ENCODE assay signal across 29 cellular contexts in the genomic region with DNA sequence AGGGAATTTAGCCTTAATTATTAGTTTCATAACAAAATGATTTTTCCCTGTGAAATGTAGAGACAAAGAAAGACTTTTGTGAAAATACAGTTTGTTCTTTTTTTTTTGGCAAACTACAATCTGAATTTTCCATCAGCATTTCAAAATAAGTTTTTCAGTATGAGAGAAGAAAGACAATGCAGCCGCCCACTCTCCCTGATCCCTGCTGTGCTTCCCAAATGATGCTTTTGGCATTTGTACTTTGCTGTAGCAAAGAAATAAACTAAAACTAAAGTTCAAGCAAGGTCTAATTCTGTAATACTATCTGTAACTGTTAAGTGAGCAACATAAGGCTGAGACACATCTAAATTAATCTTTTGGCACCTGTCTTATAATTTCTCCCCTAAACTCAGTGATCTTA.
"Had no signal": no experiment of that assay in that cellular context is flagged by ENCODE, and none has a peak within 500 bp of the region (broad histone marks: within the 10 kb centered on the region; RNA-seq: fewer than 3 reads in every experiment).

No MANE protein-coding gene starts in this region.

- DNase-seq: activated CD4-positive, alpha-beta memory T cell treated with anti-CD3 and anti-CD28 coated beads for 36 hours; activated CD4-positive, alpha-beta T cell treated with anti-CD3 and anti-CD28 coated beads for 36 hours; activated CD4-positive, alpha-beta T cell treated with anti-CD3 and anti-CD28 coated beads, Interleukin-2, amount 10 ng/mL, durations not matched to agents 24 days and 14 days; activated CD4-positive, CD25-positive, alpha-beta regulatory T cell; activated CD4-positive, CD25-positive, alpha-beta regulatory T cell treated with anti-CD3 and anti-CD28 coated beads, Interleukin-2, amount 50 U/mL, for 72 hours; activated CD8-positive, alpha-beta memory T cell treated with anti-CD3 and anti-CD28 coated beads, Interleukin-2, amount 10 ng/mL, durations not matched to agents 7 days and 5 days; activated CD8-positive, alpha-beta memory T cell treated with anti-CD3 and anti-CD28 coated beads, Interleukin-2, amount 50 U/mL, for 4 hours; activated CD8-positive, alpha-beta T cell treated with anti-CD3 and anti-CD28 coated beads, Interleukin-2, amount 10 ng/mL, durations not matched to agents 7 days and 5 days; activated gamma-delta T cell; activated naive CD4-positive, alpha-beta T cell; activated naive CD4-positive, alpha-beta T cell treated with anti-CD3 and anti-CD28 coated beads, Interleukin-2, amount 10 ng/mL, durations not matched to agents 7 days and 5 days; activated naive CD8-positive, alpha-beta T cell treated with anti-CD3 and anti-CD28 coated beads, Interleukin-2, amount 10 ng/mL, durations not matched to agents 7 days and 5 days; activated T-cell treated with anti-CD3 and anti-CD28 coated beads, Interleukin-2, amount 50 U/mL, for 24 hours; activated T-cell treated with anti-CD3 and anti-CD28 coated beads, Interleukin-2, amount 50 U/mL, for 72 hours; brain microvascular endothelial cell; dorsolateral prefrontal cortex; effector memory CD4-positive, alpha-beta T cell; endodermal cell; erythroblast; foreskin keratinocyte; gastrocnemius medialis; T-helper 1 cell; T-helper 17 cell had no signal

- H3K4me1 ChIP-seq: esophagus muscularis mucosa, foreskin keratinocyte, gastrocnemius medialis had no signal

- H3K27me3 ChIP-seq: brain microvascular endothelial cell, dorsolateral prefrontal cortex, esophagus muscularis mucosa, foreskin keratinocyte, gastrocnemius medialis had no signal

- H3K4me3 ChIP-seq: coronary artery, dorsolateral prefrontal cortex, esophagus muscularis mucosa, gastrocnemius medialis had no signal

- H3K36me3 ChIP-seq: brain microvascular endothelial cell, esophagus muscularis mucosa, gastrocnemius medialis had no signal

- H3K27ac Mint-ChIP-seq: activated CD4-positive, alpha-beta memory T cell treated with anti-CD3 and anti-CD28 coated beads for 36 hours; activated CD4-positive, alpha-beta T cell treated with anti-CD3 and anti-CD28 coated beads for 36 hours; activated CD4-positive, alpha-beta T cell treated with anti-CD3 and anti-CD28 coated beads, Interleukin-2, amount 10 ng/mL, durations not matched to agents 24 days and 14 days; activated CD8-positive, alpha-beta memory T cell treated with anti-CD3 and anti-CD28 coated beads, Interleukin-2, amount 10 ng/mL, durations not matched to agents 7 days and 5 days; activated CD8-positive, alpha-beta T cell treated with anti-CD3 and anti-CD28 coated beads, Interleukin-2, amount 10 ng/mL, durations not matched to agents 7 days and 5 days; activated naive CD4-positive, alpha-beta T cell treated with anti-CD3 and anti-CD28 coated beads, Interleukin-2, amount 10 ng/mL, durations not matched to agents 7 days and 5 days; activated naive CD4-positive, alpha-beta T cell treated with anti-CD3 and anti-CD28 coated beads, Interleukin-2, amount 50 U/mL, for 72 hours; activated naive CD8-positive, alpha-beta T cell treated with anti-CD3 and anti-CD28 coated beads, Interleukin-2, amount 10 ng/mL, durations not matched to agents 7 days and 5 days; activated T-cell treated with anti-CD3 and anti-CD28 coated beads, Interleukin-2, amount 50 U/mL, for 24 hours; activated T-cell treated with anti-CD3 and anti-CD28 coated beads, Interleukin-2, amount 50 U/mL, for 72 hours; dendritic cell treated with granulocyte-macrophage colony-stimulating factor and Interleukin-4, amounts not matched to agents 40 ng/mL and 50 ng/mL, for 4 days; endodermal cell; T-helper 17 cell; T-helper 2 cell treated with Interferon-gamma antibody and Interleukin-4, amounts not matched to agents 5 μg/mL and 100 μg/mL, for 36 hours had no signal

- ATAC-seq: activated CD4-positive, alpha-beta T cell treated with anti-CD3 and anti-CD28 coated beads for 36 hours; activated CD8-positive, alpha-beta memory T cell treated with anti-CD3 and anti-CD28 coated beads, Interleukin-2, amount 10 ng/mL, durations not matched to agents 7 days and 5 days; activated CD8-positive, alpha-beta T cell treated with anti-CD3 and anti-CD28 coated beads, Interleukin-2, amount 10 ng/mL, durations not matched to agents 7 days and 5 days; activated naive CD4-positive, alpha-beta T cell treated with anti-CD3 and anti-CD28 coated beads, Interleukin-2, amount 50 U/mL, for 72 hours; activated T-cell treated with anti-CD3 and anti-CD28 coated beads, Interleukin-2, amount 50 U/mL, for 72 hours; foreskin keratinocyte; gastrocnemius medialis; T-helper 17 cell had no signal

- H3K27me3 Mint-ChIP-seq: activated CD4-positive, alpha-beta memory T cell treated with anti-CD3 and anti-CD28 coated beads for 36 hours; activated CD4-positive, alpha-beta T cell treated with anti-CD3 and anti-CD28 coated beads for 36 hours; activated CD4-positive, alpha-beta T cell treated with anti-CD3 and anti-CD28 coated beads, Interleukin-2, amount 10 ng/mL, durations not matched to agents 24 days and 14 days; activated CD8-positive, alpha-beta memory T cell treated with anti-CD3 and anti-CD28 coated beads, Interleukin-2, amount 10 ng/mL, durations not matched to agents 7 days and 5 days; activated naive CD4-positive, alpha-beta T cell treated with anti-CD3 and anti-CD28 coated beads, Interleukin-2, amount 10 ng/mL, durations not matched to agents 7 days and 5 days; activated naive CD8-positive, alpha-beta T cell treated with anti-CD3 and anti-CD28 coated beads, Interleukin-2, amount 10 ng/mL, durations not matched to agents 7 days and 5 days; activated T-cell treated with anti-CD3 and anti-CD28 coated beads, Interleukin-2, amount 50 U/mL, for 24 hours; central memory CD8-positive, alpha-beta T cell; dendritic cell treated with granulocyte-macrophage colony-stimulating factor and Interleukin-4, amounts not matched to agents 40 ng/mL and 50 ng/mL, for 4 days; T-helper 17 cell had no signal

- H3K4me3 Mint-ChIP-seq: activated CD4-positive, alpha-beta memory T cell treated with anti-CD3 and anti-CD28 coated beads for 36 hours; activated CD4-positive, alpha-beta T cell treated with anti-CD3 and anti-CD28 coated beads for 36 hours; activated CD4-positive, alpha-beta T cell treated with anti-CD3 and anti-CD28 coated beads, Interleukin-2, amount 10 ng/mL, durations not matched to agents 24 days and 14 days; activated CD8-positive, alpha-beta memory T cell treated with anti-CD3 and anti-CD28 coated beads, Interleukin-2, amount 10 ng/mL, durations not matched to agents 7 days and 5 days; activated CD8-positive, alpha-beta T cell treated with anti-CD3 and anti-CD28 coated beads, Interleukin-2, amount 10 ng/mL, durations not matched to agents 7 days and 5 days; activated naive CD4-positive, alpha-beta T cell treated with anti-CD3 and anti-CD28 coated beads, Interleukin-2, amount 10 ng/mL, durations not matched to agents 7 days and 5 days; activated naive CD8-positive, alpha-beta T cell treated with anti-CD3 and anti-CD28 coated beads, Interleukin-2, amount 10 ng/mL, durations not matched to agents 7 days and 5 days; activated T-cell treated with anti-CD3 and anti-CD28 coated beads, Interleukin-2, amount 50 U/mL, for 24 hours; activated T-cell treated with anti-CD3 and anti-CD28 coated beads, Interleukin-2, amount 50 U/mL, for 72 hours; central memory CD8-positive, alpha-beta T cell; dendritic cell treated with granulocyte-macrophage colony-stimulating factor and Interleukin-4, amounts not matched to agents 40 ng/mL and 50 ng/mL, for 4 days; endodermal cell; T-helper 17 cell; T-helper 2 cell treated with Interferon-gamma antibody and Interleukin-4, amounts not matched to agents 5 μg/mL and 100 μg/mL, for 36 hours had no signal

- H3K27ac ChIP-seq: brain microvascular endothelial cell, coronary artery, dorsolateral prefrontal cortex, esophagus muscularis mucosa, foreskin keratinocyte, gastrocnemius medialis had no signal

- H3K4me1 Mint-ChIP-seq: activated CD4-positive, alpha-beta T cell treated with anti-CD3 and anti-CD28 coated beads for 36 hours; activated CD4-positive, alpha-beta T cell treated with anti-CD3 and anti-CD28 coated beads, Interleukin-2, amount 10 ng/mL, durations not matched to agents 24 days and 14 days; activated CD8-positive, alpha-beta memory T cell treated with anti-CD3 and anti-CD28 coated beads, Interleukin-2, amount 10 ng/mL, durations not matched to agents 7 days and 5 days; activated naive CD4-positive, alpha-beta T cell treated with anti-CD3 and anti-CD28 coated beads, Interleukin-2, amount 10 ng/mL, durations not matched to agents 7 days and 5 days; activated naive CD8-positive, alpha-beta T cell treated with anti-CD3 and anti-CD28 coated beads, Interleukin-2, amount 10 ng/mL, durations not matched to agents 7 days and 5 days; central memory CD8-positive, alpha-beta T cell; endodermal cell; T-helper 17 cell had no signal

- H3K9me3 Mint-ChIP-seq: activated CD4-positive, alpha-beta T cell treated with anti-CD3 and anti-CD28 coated beads, Interleukin-2, amount 10 ng/mL, durations not matched to agents 24 days and 14 days; endodermal cell had no signal

- H3K9me3 ChIP-seq: esophagus muscularis mucosa, gastrocnemius medialis had no signal

- H3K36me3 Mint-ChIP-seq: activated CD4-positive, alpha-beta memory T cell treated with anti-CD3 and anti-CD28 coated beads for 36 hours; activated CD8-positive, alpha-beta memory T cell treated with anti-CD3 and anti-CD28 coated beads, Interleukin-2, amount 10 ng/mL, durations not matched to agents 7 days and 5 days; activated naive CD4-positive, alpha-beta T cell treated with anti-CD3 and anti-CD28 coated beads, Interleukin-2, amount 10 ng/mL, durations not matched to agents 7 days and 5 days; activated naive CD8-positive, alpha-beta T cell treated with anti-CD3 and anti-CD28 coated beads, Interleukin-2, amount 10 ng/mL, durations not matched to agents 7 days and 5 days had no signal
